22 cellular contexts compared by ENCODE assay signal in genomic region chr3:130601662-130602061, GRCh38.
DNase-seq lines count a peak whose midpoint lies in the region; FAIRE-seq and TF ChIP-seq lines count a peak whose summit lies in the region.
"Had no signal": no experiment of that assay in that cellular context is flagged by ENCODE, and none has a peak within 500 bp of the region (broad histone marks: within the 10 kb centered on the region; RNA-seq: fewer than 3 reads in every experiment).

No MANE protein-coding gene starts in this region.

- no peak overlapping the region for H3K4me3 Mint-ChIP-seq in astrocyte (ENCODE audit: unreplicated experiment)
- H3K4me3 Mint-ChIP-seq in mesothelial cell of epicardium: no peak overlapping the region
- H3K4me3 Mint-ChIP-seq: activated naive CD4-positive, alpha-beta T cell treated with anti-CD3 and anti-CD28 coated beads, Interleukin-2, amount 50 U/mL, for 24 hours; CD8-positive, alpha-beta T cell had no signal

- H3K27ac ChIP-seq in astrocyte (ENCODE audit: low read depth, low read length): no peak overlapping the region
- H3K27ac ChIP-seq: cardiac muscle cell, ovary had no signal

- H3K27me3 Mint-ChIP-seq in astrocyte (ENCODE audit: low read depth, unreplicated experiment) (peaks cover 4% of the 10 kb centered on the region), mesothelial cell of epicardium (ENCODE audit: low read depth) (no peaks in the 10 kb centered on the region)

- intact Hi-C loops in posterior cingulate gyrus (cut with DNase I): no loop called here

- peak; percentile 2 for DNase-seq in EL
- peak; percentile 43 for DNase-seq in NCI-H2107 (lab: John Stamatoyannopoulos, UW)
- DNase-seq in astrocyte (ENCODE audit: low read depth): peak; percentile 61
- no peak for DNase-seq in mesothelial cell of epicardium (ENCODE audit: low spot score in 2 of 2, unreplicated experiment in 2 of 2)
- DNase-seq in posterior cingulate gyrus: no peak
- no peak for DNase-seq in pons (ENCODE audit: low spot score)
- DNase-seq in NCI-H345 (lab: John Stamatoyannopoulos, UW): no peak
- no peak for DNase-seq in DMS79 treated with DMSO at 0.1 percent for 48 hours (lab: John Stamatoyannopoulos, UW)
- DNase-seq: activated CD4-positive, alpha-beta T cell treated with anti-CD3 and anti-CD28 coated beads, Interleukin-2, amount 50 U/mL, for 48 hours; activated T-cell treated with anti-CD3 and anti-CD28 coated beads, Interleukin-2, amount 50 U/mL, for 1 hour; CD8-positive, alpha-beta T cell; GDM1; mucosa of descending colon; NCI-H2029; NCI-H774; ovary; stimulated activated CD4-positive, alpha-beta T cell treated with anti-CD3 and anti-CD28 coated beads, Interleukin-4, amount 100 ng/mL, for 1 hour had no signal

- no peaks in the 10 kb centered on the region for H3K27me3 ChIP-seq in astrocyte (ENCODE audit: insufficient read depth, low read length)
- H3K27me3 ChIP-seq: cardiac muscle cell, ovary had no signal

- H4K20me1 ChIP-seq in astrocyte (ENCODE audit: insufficient read depth, low read length): no peaks in the 10 kb centered on the region

- H3K4me1 ChIP-seq in astrocyte (ENCODE audit: insufficient read depth, low read length): no peaks in the 10 kb centered on the region

- H3K27ac Mint-ChIP-seq in astrocyte (ENCODE audit: unreplicated experiment): no peak overlapping the region
- peak overlapping the region; percentile 31 for H3K27ac Mint-ChIP-seq in mesothelial cell of epicardium
- H3K27ac Mint-ChIP-seq: activated naive CD4-positive, alpha-beta T cell treated with anti-CD3 and anti-CD28 coated beads, Interleukin-2, amount 50 U/mL, for 24 hours; CD8-positive, alpha-beta T cell had no signal

- H3K36me3 Mint-ChIP-seq in astrocyte (ENCODE audit: low read depth, unreplicated experiment): peaks cover 2% of the 10 kb centered on the region
- H3K36me3 Mint-ChIP-seq in mesothelial cell of epicardium: peaks cover 16% of the 10 kb centered on the region
- H3K36me3 Mint-ChIP-seq: activated naive CD4-positive, alpha-beta T cell treated with anti-CD3 and anti-CD28 coated beads, Interleukin-2, amount 50 U/mL, for 24 hours; CD8-positive, alpha-beta T cell had no signal

- no peaks in the 10 kb centered on the region for H3K79me2 ChIP-seq in astrocyte (ENCODE audit: insufficient read depth, low read length)

- H3K4me3 ChIP-seq in astrocyte (ENCODE audit: insufficient read depth, low read depth, low read length): no peak overlapping the region
- H3K4me3 ChIP-seq: cardiac muscle cell, mucosa of descending colon, ovary had no signal

- H2AFZ ChIP-seq in astrocyte (ENCODE audit: low read depth, low read length): no peak overlapping the region

- no peak for TF ChIP-seq CTCF in astrocyte (IDR thresholded peaks at IDR 0.05; ENCODE audit: insufficient read depth, low read depth, low read length)
- no peak for TF ChIP-seq CTCF in mesothelial cell of epicardium (IDR thresholded peaks at IDR 0.05; ENCODE audit: unreplicated experiment)

- no peaks in the 10 kb centered on the region for H3K9me3 ChIP-seq in astrocyte (ENCODE audit: insufficient read depth, low read depth, low read length)
- H3K9me3 ChIP-seq: ovary had no signal

- H3K4me1 Mint-ChIP-seq in astrocyte (ENCODE audit: low read depth, unreplicated experiment): peaks cover 5% of the 10 kb centered on the region
- H3K4me1 Mint-ChIP-seq in mesothelial cell of epicardium: peaks cover 10% of the 10 kb centered on the region
- H3K4me1 Mint-ChIP-seq: activated naive CD4-positive, alpha-beta T cell treated with anti-CD3 and anti-CD28 coated beads, Interleukin-2, amount 50 U/mL, for 24 hours had no signal

- H3K4me2 ChIP-seq in astrocyte (ENCODE audit: low read length): no peak overlapping the region

- no peaks in the 10 kb centered on the region for H3K36me3 ChIP-seq in astrocyte (ENCODE audit: insufficient read depth, low read length)
- H3K36me3 ChIP-seq: cardiac muscle cell, ovary had no signal

- H3K9ac ChIP-seq in astrocyte (ENCODE audit: low read length): no peak overlapping the region

- FAIRE-seq in astrocyte (lab: Jason Lieb, UNC): no peak
- FAIRE-seq: GM12891, RCC 7860, TTC549 had no signal

- H3K9me3 Mint-ChIP-seq in astrocyte (ENCODE audit: unreplicated experiment) (no peaks in the 10 kb centered on the region), mesothelial cell of epicardium (peaks cover 17% of the 10 kb centered on the region)

Comparison
In these comparisons a context has a peak if more than half of its experiments do, and no peak if none do; other contexts are left out.
1. DNase-seq: peak in EL (single experiment), NCI-H2107 (single experiment) and astrocyte (single experiment); none in mesothelial cell of epicardium (0 of 2), posterior cingulate gyrus (0 of 10), pons (single experiment), NCI-H345 (single experiment) and DMS79 treated with DMSO at 0.1 percent for 48 hours (single experiment).